Comparison of ENCODE assay signal across 29 cellular contexts in the genomic region with DNA sequence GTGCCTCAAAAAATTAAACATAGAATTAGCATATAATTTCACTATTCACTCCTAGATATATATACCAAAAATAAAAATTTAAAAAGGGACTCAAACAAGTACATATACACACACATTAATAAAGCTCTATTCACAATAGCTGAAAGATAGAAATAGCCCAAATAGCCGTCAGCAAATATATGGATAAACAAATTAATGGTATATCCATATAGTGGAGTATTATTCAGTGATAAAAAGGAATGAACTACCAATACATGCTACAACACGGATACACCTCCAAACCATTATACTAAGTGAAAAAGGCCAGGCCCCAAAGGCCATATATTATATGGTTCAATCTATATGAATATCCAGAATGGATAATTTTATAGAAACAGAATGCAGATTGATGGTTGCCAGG.
"Had no signal": no experiment of that assay in that cellular context is flagged by ENCODE, and none has a peak within 500 bp of the region (broad histone marks: within the 10 kb centered on the region; RNA-seq: fewer than 3 reads in every experiment).

No MANE protein-coding gene starts in this region.

- H3K4me3 Mint-ChIP-seq: dendritic cell treated with granulocyte-macrophage colony-stimulating factor and Interleukin-4, amounts not matched to agents 40 ng/mL and 50 ng/mL, for 4 days; effector memory CD8-positive, alpha-beta T cell; endodermal cell had no signal

- H3K4me1 ChIP-seq: colonic mucosa, esophagus muscularis mucosa, esophagus squamous epithelium, foreskin keratinocyte, gastrocnemius medialis, gastroesophageal sphincter, heart left ventricle, heart right ventricle had no signal

- H3K27ac ChIP-seq: colonic mucosa, coronary artery, dorsolateral prefrontal cortex, epithelial cell of prostate, esophagus muscularis mucosa, esophagus squamous epithelium, foreskin keratinocyte, gastrocnemius medialis, gastroesophageal sphincter, heart left ventricle, heart right ventricle had no signal

- ATAC-seq: effector memory CD8-positive, alpha-beta T cell; esophagus mucosa; foreskin keratinocyte; gastrocnemius medialis; gastroesophageal sphincter; heart left ventricle; heart right ventricle had no signal

- H3K9me3 ChIP-seq: colonic mucosa, esophagus muscularis mucosa, esophagus squamous epithelium, gastrocnemius medialis, gastroesophageal sphincter, heart left ventricle, heart right ventricle had no signal

- H3K4me3 ChIP-seq: colonic mucosa, coronary artery, dorsolateral prefrontal cortex, esophagus muscularis mucosa, esophagus squamous epithelium, gastrocnemius medialis, gastroesophageal sphincter, heart left ventricle, heart right ventricle had no signal

- H3K27me3 Mint-ChIP-seq: dendritic cell treated with granulocyte-macrophage colony-stimulating factor and Interleukin-4, amounts not matched to agents 40 ng/mL and 50 ng/mL, for 4 days; effector memory CD8-positive, alpha-beta T cell had no signal

- H3K9me3 Mint-ChIP-seq: dendritic cell treated with granulocyte-macrophage colony-stimulating factor and Interleukin-4, amounts not matched to agents 40 ng/mL and 50 ng/mL, for 4 days; effector memory CD8-positive, alpha-beta T cell; endodermal cell had no signal

- H3K27me3 ChIP-seq: colonic mucosa, dorsolateral prefrontal cortex, esophagus muscularis mucosa, esophagus squamous epithelium, foreskin keratinocyte, gastrocnemius medialis, gastroesophageal sphincter, heart left ventricle, heart right ventricle had no signal

- H3K27ac Mint-ChIP-seq: dendritic cell treated with granulocyte-macrophage colony-stimulating factor and Interleukin-4, amounts not matched to agents 40 ng/mL and 50 ng/mL, for 4 days; effector memory CD8-positive, alpha-beta T cell; endodermal cell had no signal

- H3K36me3 ChIP-seq: colonic mucosa, esophagus muscularis mucosa, esophagus squamous epithelium, gastrocnemius medialis, gastroesophageal sphincter, heart left ventricle, heart right ventricle had no signal

- FAIRE-seq: colon, endometrium, endothelial cell of umbilical vein, frontal cortex had no signal

- DNase-seq: colonic mucosa; cortex of kidney; dermis blood vessel endothelial cell; dorsolateral prefrontal cortex; effector CD4-positive, alpha-beta T cell; effector CD8-positive, alpha-beta T cell; effector memory CD4-positive, alpha-beta T cell; effector memory CD8-positive, alpha-beta T cell; endodermal cell; erythroblast; esophagus squamous epithelium; foreskin fibroblast; foreskin keratinocyte; foreskin melanocyte; gastrocnemius medialis; glutamatergic neuron; head of caudate nucleus; heart left ventricle; heart right ventricle had no signal
